In genomic region chr20:59033616-59034165, GRCh38 we compare ENCODE assay signal across 1 cellular context.
TF ChIP-seq lines count a peak whose summit lies in the region.

No MANE protein-coding gene starts in this region.

TF ChIP-seq in HepG2, 621 proteins besides CTCF, POLR2A, EP300 and RAD21:
- TF ChIP-seq ZNF773 (CRISPR knock-in tag; IDR thresholded peaks at IDR 0.05; ENCODE audit: borderline replicate concordance) = no peak
- TF ChIP-seq ZNF777 (CRISPR knock-in tag; IDR thresholded peaks at IDR 0.05) = no peak
- no peak for TF ChIP-seq BCLAF1 (IDR thresholded peaks at IDR 0.05)
- no peak for TF ChIP-seq HHEX (CRISPR knock-in tag; IDR thresholded peaks at IDR 0.05)
- 0 out of 2 replicates have a peak, but pooled peaks have one; percentile 42 for TF ChIP-seq SRF (IDR thresholded peaks at IDR 0.05; ENCODE audit: low read depth, low read length)
